ENCODE assay signal across 17 cellular contexts in the genomic region with DNA sequence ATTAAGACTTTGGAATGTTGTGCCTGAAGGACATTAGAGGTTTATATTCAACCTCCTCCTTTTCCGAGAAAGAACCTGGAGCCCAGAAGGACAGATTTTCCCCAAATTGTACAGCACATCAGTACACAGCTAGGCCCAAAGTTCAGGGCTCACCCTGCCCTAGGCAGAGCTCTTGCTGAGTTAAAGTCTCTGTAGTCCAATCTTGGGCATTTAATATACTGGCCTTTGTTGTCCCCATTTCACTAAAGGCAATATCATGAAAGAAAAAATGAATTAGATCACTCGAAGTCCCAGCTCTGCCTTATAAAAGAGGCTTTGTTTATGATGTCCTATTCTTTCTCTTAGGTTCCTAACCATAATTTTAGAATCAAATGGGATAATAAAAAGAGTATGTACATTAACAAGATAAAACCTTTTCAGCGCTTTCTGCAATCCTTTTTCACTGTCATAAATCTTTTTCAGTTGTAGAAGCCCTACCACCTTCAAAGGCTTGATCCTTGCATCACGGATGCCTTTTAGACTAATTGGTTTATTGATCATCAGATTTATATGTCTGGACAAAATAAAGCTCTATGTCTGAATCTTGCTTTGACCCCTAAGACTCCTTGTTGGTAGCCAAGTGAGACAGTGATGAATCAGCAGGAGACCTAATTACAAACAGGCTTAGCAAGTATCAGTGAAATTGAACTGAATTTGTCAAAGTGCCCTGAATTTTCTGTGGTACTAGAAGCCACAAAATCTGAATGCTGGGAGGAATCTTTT. TPM values are rescaled to one million over a fixed set of nuclear protein-coding genes. Genes with fewer than 3 reads are reported as not detected.
DNase-seq lines count a peak whose midpoint lies in the region; ATAC-seq and TF ChIP-seq lines count a peak whose summit lies in the region.
"Had no signal": no experiment of that assay in that cellular context is flagged by ENCODE, and none has a peak within 500 bp of the region (broad histone marks: within the 10 kb centered on the region; RNA-seq: fewer than 3 reads in every experiment).

No MANE protein-coding gene starts in this region.

- H3K4me1 ChIP-seq in CD4-positive, alpha-beta memory T cell (ENCODE audit: insufficient read depth, low read length): no peaks in the 10 kb centered on the region

- intact Hi-C loops in CD4-positive, alpha-beta memory T cell (cut with micrococcal nuclease): no loop called here
- intact Hi-C loops in activated CD8-positive, alpha-beta T cell treated with anti-CD3 and anti-CD28 coated beads for 36 hours (cut with micrococcal nuclease): no loop called here

- no peak for TF ChIP-seq CTCF in osteocyte (IDR thresholded peaks at IDR 0.05)
- no peak for TF ChIP-seq CTCF in activated CD8-positive, alpha-beta T cell treated with anti-CD3 and anti-CD28 coated beads for 36 hours (IDR thresholded peaks at IDR 0.05)

- no peak overlapping the region for H3K4me3 ChIP-seq in CD4-positive, alpha-beta memory T cell (ENCODE audit: low read length in 2 of 2)
- H3K4me3 ChIP-seq: ovary, stomach had no signal

- H3K4me1 Mint-ChIP-seq in effector memory CD8-positive, alpha-beta T cell (ENCODE audit: low read depth in 2 of 2): peaks cover 5 to 7% of the 10 kb centered on the region in 2 donors
- H3K4me1 Mint-ChIP-seq in osteocyte (ENCODE audit: unreplicated experiment): peaks cover 38% of the 10 kb centered on the region
- peaks cover 0 to 6% (median 4%) of the 10 kb centered on the region in 4 donors for H3K4me1 Mint-ChIP-seq in CD4-positive, alpha-beta memory T cell
- peaks cover 6 to 15% (median 10%) of the 10 kb centered on the region in 4 donors for H3K4me1 Mint-ChIP-seq in naive thymus-derived CD8-positive, alpha-beta T cell
- peaks cover 3% of the 10 kb centered on the region for H3K4me1 Mint-ChIP-seq in activated CD8-positive, alpha-beta T cell treated with anti-CD3 and anti-CD28 coated beads for 36 hours (ENCODE audit: low read depth)

- H3K9me3 ChIP-seq in CD4-positive, alpha-beta memory T cell (ENCODE audit: control insufficient read depth in 1 of 2, low read length in 2 of 2): no peaks in the 10 kb centered on the region
- H3K9me3 ChIP-seq: ovary, stomach had no signal

- H3K27me3 ChIP-seq in CD4-positive, alpha-beta memory T cell (ENCODE audit: insufficient read depth, low read length): no peaks in the 10 kb centered on the region
- H3K27me3 ChIP-seq: ovary, stomach had no signal

- no peaks in the 10 kb centered on the region for H3K27me3 Mint-ChIP-seq in effector memory CD8-positive, alpha-beta T cell
- H3K27me3 Mint-ChIP-seq in osteocyte (ENCODE audit: unreplicated experiment): no peaks in the 10 kb centered on the region
- no peaks in the 10 kb centered on the region for H3K27me3 Mint-ChIP-seq in CD4-positive, alpha-beta memory T cell
- no peaks in the 10 kb centered on the region for H3K27me3 Mint-ChIP-seq in naive thymus-derived CD8-positive, alpha-beta T cell
- H3K27me3 Mint-ChIP-seq in activated CD8-positive, alpha-beta T cell treated with anti-CD3 and anti-CD28 coated beads for 36 hours: no peaks in the 10 kb centered on the region
- H3K27me3 Mint-ChIP-seq: activated CD4-positive, alpha-beta memory T cell treated with anti-CD3 and anti-CD28 coated beads for 36 hours; CD4-positive, CD25-positive, alpha-beta regulatory T cell had no signal

- H3K9me3 Mint-ChIP-seq in effector memory CD8-positive, alpha-beta T cell: no peaks in the 10 kb centered on the region
- no peaks in the 10 kb centered on the region for H3K9me3 Mint-ChIP-seq in osteocyte (ENCODE audit: unreplicated experiment)
- no peaks in the 10 kb centered on the region for H3K9me3 Mint-ChIP-seq in CD4-positive, alpha-beta memory T cell
- no peaks in the 10 kb centered on the region for H3K9me3 Mint-ChIP-seq in naive thymus-derived CD8-positive, alpha-beta T cell
- H3K9me3 Mint-ChIP-seq in activated CD8-positive, alpha-beta T cell treated with anti-CD3 and anti-CD28 coated beads for 36 hours: no peaks in the 10 kb centered on the region
- H3K9me3 Mint-ChIP-seq: activated CD4-positive, alpha-beta memory T cell treated with anti-CD3 and anti-CD28 coated beads for 36 hours; CD4-positive, CD25-positive, alpha-beta regulatory T cell had no signal

- ATAC-seq in effector memory CD8-positive, alpha-beta T cell (replicated peaks): no peak
- ATAC-seq in naive thymus-derived CD8-positive, alpha-beta T cell: no peak
- ATAC-seq in activated CD8-positive, alpha-beta T cell treated with anti-CD3 and anti-CD28 coated beads for 36 hours: no peak
- ATAC-seq: left colon had no signal

- H3K36me3 ChIP-seq in CD4-positive, alpha-beta memory T cell (ENCODE audit: insufficient read depth, low read length): peaks cover 3% of the 10 kb centered on the region
- H3K36me3 ChIP-seq: ovary had no signal

- POLR2A ChIA-PET in CD4-positive, alpha-beta memory T cell (lab: Charles Lee; ENCODE audit: partially characterized antibody): no interaction called here
- POLR2A ChIA-PET in naive thymus-derived CD8-positive, alpha-beta T cell (lab: Charles Lee): no interaction called here
- POLR2A ChIA-PET in activated CD8-positive, alpha-beta T cell treated with anti-CD3 and anti-CD28 coated beads for 36 hours (lab: Charles Lee): no interaction called here

- peak overlapping the region; percentile 38 to 79 for H3K27ac Mint-ChIP-seq in effector memory CD8-positive, alpha-beta T cell
- peak overlapping the region; percentile 71 for H3K27ac Mint-ChIP-seq in osteocyte (ENCODE audit: unreplicated experiment)
- H3K27ac Mint-ChIP-seq in CD4-positive, alpha-beta memory T cell: peak overlapping the region in 2 of 7 donors; percentile 20 to 39
- peak overlapping the region in 4 of 10 donors; percentile 13 to 68 (median 49) for H3K27ac Mint-ChIP-seq in naive thymus-derived CD8-positive, alpha-beta T cell
- H3K27ac Mint-ChIP-seq in activated CD8-positive, alpha-beta T cell treated with anti-CD3 and anti-CD28 coated beads for 36 hours: no peak overlapping the region
- H3K27ac Mint-ChIP-seq: activated CD4-positive, alpha-beta memory T cell treated with anti-CD3 and anti-CD28 coated beads for 36 hours had no signal

- H3K36me3 Mint-ChIP-seq in effector memory CD8-positive, alpha-beta T cell (ENCODE audit: insufficient read depth): peaks cover 14% of the 10 kb centered on the region
- peaks cover 22% of the 10 kb centered on the region for H3K36me3 Mint-ChIP-seq in osteocyte (ENCODE audit: unreplicated experiment)
- peaks cover 29 to 37% of the 10 kb centered on the region in 2 donors for H3K36me3 Mint-ChIP-seq in CD4-positive, alpha-beta memory T cell
- H3K36me3 Mint-ChIP-seq in naive thymus-derived CD8-positive, alpha-beta T cell: peaks cover 7 to 41% (median 7%) of the 10 kb centered on the region in 3 donors
- no peaks in the 10 kb centered on the region for H3K36me3 Mint-ChIP-seq in activated CD8-positive, alpha-beta T cell treated with anti-CD3 and anti-CD28 coated beads for 36 hours (ENCODE audit: low read depth)

- DNase-seq in COLO829 (ENCODE audit: low spot score) (peak; percentile 29), M059J (ENCODE audit: low read depth) (peak; percentile 53), osteocyte (ENCODE audit: extremely low spot score, unreplicated experiment) (no peak)
- no peak for DNase-seq in effector memory CD8-positive, alpha-beta T cell
- no peak for DNase-seq in CD4-positive, alpha-beta memory T cell
- DNase-seq in naive thymus-derived CD8-positive, alpha-beta T cell: no peak
- DNase-seq in stimulated activated naive CD4-positive, alpha-beta T cell (lab: John Stamatoyannopoulos, UW): no peak
- DNase-seq in activated CD8-positive, alpha-beta T cell treated with anti-CD3 and anti-CD28 coated beads for 36 hours: no peak
- DNase-seq: activated CD4-positive, alpha-beta memory T cell treated with anti-CD3 and anti-CD28 coated beads for 36 hours; activated naive CD4-positive, alpha-beta T cell; left colon; ovary; stimulated activated CD4-positive, alpha-beta T cell treated with anti-CD3 and anti-CD28 coated beads, Interleukin-4, amount 100 ng/mL, for 1 hour; stomach; T-helper 9 cell had no signal

- no peak overlapping the region for H3K4me3 Mint-ChIP-seq in effector memory CD8-positive, alpha-beta T cell
- H3K4me3 Mint-ChIP-seq in osteocyte (ENCODE audit: unreplicated experiment): no peak overlapping the region
- no peak overlapping the region for H3K4me3 Mint-ChIP-seq in CD4-positive, alpha-beta memory T cell
- no peak overlapping the region for H3K4me3 Mint-ChIP-seq in naive thymus-derived CD8-positive, alpha-beta T cell
- H3K4me3 Mint-ChIP-seq in activated CD8-positive, alpha-beta T cell treated with anti-CD3 and anti-CD28 coated beads for 36 hours: no peak overlapping the region
- H3K4me3 Mint-ChIP-seq: activated CD4-positive, alpha-beta memory T cell treated with anti-CD3 and anti-CD28 coated beads for 36 hours; CD4-positive, CD25-positive, alpha-beta regulatory T cell had no signal

- H3K27ac ChIP-seq in CD4-positive, alpha-beta memory T cell (ENCODE audit: low read depth, low read length): no peak overlapping the region
- H3K27ac ChIP-seq: HL-60 had no signal

- CTCF ChIA-PET in CD4-positive, alpha-beta memory T cell (lab: Charles Lee; ENCODE audit: partially characterized antibody): interaction anchor here (1.1 kb wide), 1 partner anchor 80 kb away, joined by 3 read pairs; no protein-coding TSS in a partner anchor
- CTCF ChIA-PET in activated CD8-positive, alpha-beta T cell treated with anti-CD3 and anti-CD28 coated beads for 36 hours (lab: Charles Lee): interaction anchor here (0.9 to 3.2 kb wide), 10 partner anchors 9 to 245 kb away, joined by 3 to 14 read pairs (median 5); no protein-coding TSS in a partner anchor

RNA-seq across cellular contexts. Expression of gene RELT, which starts 39.8 kb away (rescaled TPM):
- 6.6 and 10.8 TPM in 2 replicates for total RNA-seq in M059J (2014; rRNA removed; shearing (Covaris generic))
- total RNA-seq in osteocyte: 3.3 and 4.1 TPM in 2 replicates
- 10 to 100 TPM; 12.1 to 12.9 TPM for total RNA-seq in CD4-positive, alpha-beta memory T cell
- 1 to 10 TPM; 2.2 to 5.2 TPM for polyA plus RNA-seq in CD4-positive, alpha-beta memory T cell
- total RNA-seq in naive thymus-derived CD8-positive, alpha-beta T cell: 10 to 100 TPM; 11.7 to 12.8 TPM
- polyA plus RNA-seq in naive thymus-derived CD8-positive, alpha-beta T cell: 1 to 10 TPM; 1.3 to 3.3 (median 2.7) TPM
- total RNA-seq in activated CD8-positive, alpha-beta T cell treated with anti-CD3 and anti-CD28 coated beads for 36 hours: 10 to 100 TPM; 26.6 to 29.6 TPM

Comparison
In these comparisons a context has a peak if more than half of its experiments do, and no peak if none do; other contexts are left out.
1. DNase-seq: peak in COLO829 (single experiment) and M059J (single experiment); none in effector memory CD8-positive, alpha-beta T cell (0 of 3), osteocyte (single experiment), CD4-positive, alpha-beta memory T cell (0 of 5), naive thymus-derived CD8-positive, alpha-beta T cell (0 of 10), stimulated activated naive CD4-positive, alpha-beta T cell (0 of 6) and activated CD8-positive, alpha-beta T cell treated with anti-CD3 and anti-CD28 coated beads for 36 hours (single experiment).